8 cellular contexts compared by ENCODE assay signal in genomic region chr17:16398270-16399267, GRCh38. TPM values are rescaled to one million over a fixed set of nuclear protein-coding genes. Genes with fewer than 3 reads are reported as not detected.
A peak's percentile ranks its signal among the peaks of the same experiment; 100 is the strongest.
DNase-seq lines count a peak whose midpoint lies in the region; ATAC-seq lines count a peak whose summit lies in the region.

No MANE protein-coding gene starts in this region.

- peak; percentile 62 for DNase-seq in activated effector memory CD4-positive, alpha-beta T cell treated with anti-CD3 and anti-CD28 coated beads, Interleukin-2, amount 50 U/mL, for 16 hours
- no peak for DNase-seq in activated effector memory CD4-positive, alpha-beta T cell treated with Interleukin-2 at 50 U/mL for 16 hours
- DNase-seq in activated T-helper 1 cell treated with anti-CD3 and anti-CD28 coated beads, Interleukin-12 subunit alpha, Interleukin-12 subunit beta, Interleukin-2, Interleukin-4 antibody, amounts not matched to agents 30 ng/mL and 10 ng/mL and 1 ng/mL, durations not matched to agents 14 hours and 24 hours and 36 hours (ENCODE audit: low spot score), result no peak
- DNase-seq in stimulated activated naive CD4-positive, alpha-beta T cell (lab: John Stamatoyannopoulos, UW), result no peak
- DNase-seq in NCI-H748 treated with DMSO at 0.1 percent for 48 hours (lab: John Stamatoyannopoulos, UW) (no peak), NCI-H2081 (lab: John Stamatoyannopoulos, UW) (no peak)

- peak overlapping the region; percentile 5 for H3K27ac Mint-ChIP-seq in activated T-helper 1 cell treated with anti-CD3 and anti-CD28 coated beads, Interleukin-12 subunit alpha, Interleukin-12 subunit beta, Interleukin-2, Interleukin-4 antibody, amounts not matched to agents 30 ng/mL and 10 ng/mL and 1 ng/mL, durations not matched to agents 14 hours and 24 hours and 36 hours
- peak overlapping the region; percentile 85 for H3K27ac Mint-ChIP-seq in stimulated activated memory B cell treated with anti-CD40 and anti-IgM and Interleukin-4, amounts not matched to agents 10 μg/mL and 1 μg/mL and 100 μg/mL, for 72 hours

- no peak overlapping the region for H3K4me3 Mint-ChIP-seq in activated T-helper 1 cell treated with anti-CD3 and anti-CD28 coated beads, Interleukin-12 subunit alpha, Interleukin-12 subunit beta, Interleukin-2, Interleukin-4 antibody, amounts not matched to agents 30 ng/mL and 10 ng/mL and 1 ng/mL, durations not matched to agents 14 hours and 24 hours and 36 hours
- peak overlapping the region; percentile 14 for H3K4me3 Mint-ChIP-seq in stimulated activated memory B cell treated with anti-CD40 and anti-IgM and Interleukin-4, amounts not matched to agents 10 μg/mL and 1 μg/mL and 100 μg/mL, for 72 hours

- no peaks in the 10 kb centered on the region for H3K36me3 Mint-ChIP-seq in activated T-helper 1 cell treated with anti-CD3 and anti-CD28 coated beads, Interleukin-12 subunit alpha, Interleukin-12 subunit beta, Interleukin-2, Interleukin-4 antibody, amounts not matched to agents 30 ng/mL and 10 ng/mL and 1 ng/mL, durations not matched to agents 14 hours and 24 hours and 36 hours (ENCODE audit: low read depth)
- H3K36me3 Mint-ChIP-seq in stimulated activated memory B cell treated with anti-CD40 and anti-IgM and Interleukin-4, amounts not matched to agents 10 μg/mL and 1 μg/mL and 100 μg/mL, for 72 hours, result no peaks in the 10 kb centered on the region

- peaks cover 10% of the 10 kb centered on the region for H3K4me1 Mint-ChIP-seq in activated T-helper 1 cell treated with anti-CD3 and anti-CD28 coated beads, Interleukin-12 subunit alpha, Interleukin-12 subunit beta, Interleukin-2, Interleukin-4 antibody, amounts not matched to agents 30 ng/mL and 10 ng/mL and 1 ng/mL, durations not matched to agents 14 hours and 24 hours and 36 hours (ENCODE audit: low read depth)
- H3K4me1 Mint-ChIP-seq in stimulated activated memory B cell treated with anti-CD40 and anti-IgM and Interleukin-4, amounts not matched to agents 10 μg/mL and 1 μg/mL and 100 μg/mL, for 72 hours, result peaks cover 18% of the 10 kb centered on the region

- peaks cover 5% of the 10 kb centered on the region for H3K27me3 Mint-ChIP-seq in activated T-helper 1 cell treated with anti-CD3 and anti-CD28 coated beads, Interleukin-12 subunit alpha, Interleukin-12 subunit beta, Interleukin-2, Interleukin-4 antibody, amounts not matched to agents 30 ng/mL and 10 ng/mL and 1 ng/mL, durations not matched to agents 14 hours and 24 hours and 36 hours (ENCODE audit: insufficient read depth)
- H3K27me3 Mint-ChIP-seq in stimulated activated memory B cell treated with anti-CD40 and anti-IgM and Interleukin-4, amounts not matched to agents 10 μg/mL and 1 μg/mL and 100 μg/mL, for 72 hours, result no peaks in the 10 kb centered on the region

- no peaks in the 10 kb centered on the region for H3K9me3 Mint-ChIP-seq in activated T-helper 1 cell treated with anti-CD3 and anti-CD28 coated beads, Interleukin-12 subunit alpha, Interleukin-12 subunit beta, Interleukin-2, Interleukin-4 antibody, amounts not matched to agents 30 ng/mL and 10 ng/mL and 1 ng/mL, durations not matched to agents 14 hours and 24 hours and 36 hours
- no peaks in the 10 kb centered on the region for H3K9me3 Mint-ChIP-seq in stimulated activated memory B cell treated with anti-CD40 and anti-IgM and Interleukin-4, amounts not matched to agents 10 μg/mL and 1 μg/mL and 100 μg/mL, for 72 hours

- ATAC-seq in HG03097 (IDR thresholded peaks at IDR 0.05; ENCODE audit: low FRiP score, unreplicated experiment), result peak; percentile 69
- peak; percentile 94 for ATAC-seq in stimulated activated memory B cell treated with anti-CD40 and anti-IgM and Interleukin-4, amounts not matched to agents 10 μg/mL and 1 μg/mL and 100 μg/mL, for 72 hours

- intact Hi-C loops in activated T-helper 1 cell treated with anti-CD3 and anti-CD28 coated beads, Interleukin-12 subunit alpha, Interleukin-12 subunit beta, Interleukin-2, Interleukin-4 antibody, amounts not matched to agents 30 ng/mL and 10 ng/mL and 1 ng/mL, durations not matched to agents 14 hours and 24 hours and 36 hours (cut with micrococcal nuclease), result loop anchor here (2.0 kb wide), 1 partner anchor 18 kb away; the partner anchor contains the start of gene UBB

RNA-seq across cellular contexts. Expression of gene TRPV2, which starts 16.8 kb away (rescaled TPM):
- total RNA-seq in activated T-helper 1 cell treated with anti-CD3 and anti-CD28 coated beads, Interleukin-12 subunit alpha, Interleukin-12 subunit beta, Interleukin-2, Interleukin-4 antibody, amounts not matched to agents 30 ng/mL and 10 ng/mL and 1 ng/mL, durations not matched to agents 14 hours and 24 hours and 36 hours, result 38.2 and 42.2 TPM in 2 replicates

RNA-seq across cellular contexts. Expression of gene UBB, which starts 17.7 kb away (rescaled TPM):
- total RNA-seq in activated T-helper 1 cell treated with anti-CD3 and anti-CD28 coated beads, Interleukin-12 subunit alpha, Interleukin-12 subunit beta, Interleukin-2, Interleukin-4 antibody, amounts not matched to agents 30 ng/mL and 10 ng/mL and 1 ng/mL, durations not matched to agents 14 hours and 24 hours and 36 hours, result 1,933 and 1,974 TPM in 2 replicates

RNA-seq across cellular contexts. Expression of gene CENPV, which starts 45.3 kb away (rescaled TPM):
- 47.1 and 54.7 TPM in 2 replicates for total RNA-seq in activated T-helper 1 cell treated with anti-CD3 and anti-CD28 coated beads, Interleukin-12 subunit alpha, Interleukin-12 subunit beta, Interleukin-2, Interleukin-4 antibody, amounts not matched to agents 30 ng/mL and 10 ng/mL and 1 ng/mL, durations not matched to agents 14 hours and 24 hours and 36 hours
